In genomic region chr19:5101871-5102270, GRCh38 we compare ENCODE assay signal across 23 cellular contexts.
"Had no signal": no experiment of that assay in that cellular context is flagged by ENCODE, and none has a peak within 500 bp of the region (broad histone marks: within the 10 kb centered on the region; RNA-seq: fewer than 3 reads in every experiment).

No MANE protein-coding gene starts in this region.

- FAIRE-seq: TTC549 had no signal

- H3K27ac ChIP-seq: brain microvascular endothelial cell, Peyer's patch, RWPE1, SJSA1 had no signal

- H3K4me3 ChIP-seq: ascending aorta, Peyer's patch, SJSA1 had no signal

- H3K27me3 ChIP-seq: ascending aorta, brain microvascular endothelial cell, Peyer's patch, SJSA1 had no signal

- H3K4me1 ChIP-seq: Peyer's patch, SJSA1 had no signal

- H3K4me3 Mint-ChIP-seq: activated CD8-positive, alpha-beta T cell treated with anti-CD3 and anti-CD28 coated beads for 36 hours; activated T-cell treated with anti-CD3 and anti-CD28 coated beads, Interleukin-2, amount 50 U/mL, for 72 hours; T-helper 17 cell had no signal

- ATAC-seq: activated CD8-positive, alpha-beta T cell treated with anti-CD3 and anti-CD28 coated beads for 36 hours; activated T-cell treated with anti-CD3 and anti-CD28 coated beads, Interleukin-2, amount 50 U/mL, for 72 hours; T-helper 17 cell had no signal

- H3K27me3 Mint-ChIP-seq: activated CD8-positive, alpha-beta T cell treated with anti-CD3 and anti-CD28 coated beads for 36 hours; T-helper 17 cell had no signal

- H3K27ac Mint-ChIP-seq: activated CD8-positive, alpha-beta T cell treated with anti-CD3 and anti-CD28 coated beads for 36 hours; activated T-cell treated with anti-CD3 and anti-CD28 coated beads, Interleukin-2, amount 50 U/mL, for 72 hours; activated T-helper 2 cell treated with anti-CD3 and anti-CD28 coated beads, Interferon-gamma antibody, Interleukin-2, Interleukin-4, amounts not matched to agents 10 μg/mL and 5 μg/mL and 100 μg/mL, durations not matched to agents 14 hours and 24 hours and 36 hours; T-helper 17 cell had no signal

- DNase-seq: activated CD4-positive, CD25-positive, alpha-beta regulatory T cell; activated CD8-positive, alpha-beta memory T cell treated with anti-CD3 and anti-CD28 coated beads, Interleukin-2, amount 50 U/mL, for 4 hours; activated CD8-positive, alpha-beta T cell treated with anti-CD3 and anti-CD28 coated beads for 36 hours; activated gamma-delta T cell treated with Interleukin-2 at 50 U/mL for 16 hours; activated naive CD4-positive, alpha-beta T cell treated with anti-CD3 and anti-CD28 coated beads, Interleukin-2, amount 50 U/mL, for 16 hours; activated T-cell treated with anti-CD3 and anti-CD28 coated beads, Interleukin-2, amount 50 U/mL, for 72 hours; amniotic stem cell; brain microvascular endothelial cell; KG1; NCI-H1048; NCI-H146; NCI-H187 treated with DMSO at 0.1 percent for 48 hours; NCI-H2081 treated with DMSO at 0.1 percent for 48 hours; NCI-H446; NCI-H524; Peyer's patch; T-helper 17 cell; T-helper 9 cell had no signal
